10 cellular contexts compared by ENCODE assay signal in the genomic region with DNA sequence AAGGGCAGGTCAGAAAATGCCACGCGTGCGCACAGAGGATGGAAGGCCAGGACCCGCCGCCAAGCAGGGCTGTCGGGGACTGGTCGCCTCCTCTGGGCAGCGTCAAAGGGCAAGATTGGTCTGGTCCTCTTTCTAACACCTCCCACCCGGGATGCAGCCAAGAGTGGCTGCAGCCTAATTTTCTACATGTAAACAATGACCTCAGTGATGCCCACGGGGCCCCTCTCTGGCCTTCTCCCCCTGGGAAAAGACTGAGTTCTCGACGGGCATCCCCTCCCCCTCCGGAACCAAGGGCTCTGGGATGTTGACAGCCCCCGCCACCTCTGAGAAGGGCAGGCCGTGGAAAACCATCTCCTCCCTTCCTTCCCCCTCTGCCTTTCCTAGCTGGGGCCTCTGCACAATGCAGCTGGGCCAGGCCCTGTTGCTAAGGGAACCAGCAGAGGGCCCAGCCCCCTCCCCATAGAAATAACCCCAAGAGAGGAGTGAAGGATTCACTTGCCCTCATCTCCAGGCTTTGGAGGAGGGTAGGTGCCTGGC.
A peak's percentile ranks its signal among the peaks of the same experiment; 100 is the strongest.
DNase-seq lines count a peak whose midpoint lies in the region; ATAC-seq, FAIRE-seq and TF ChIP-seq lines count a peak whose summit lies in the region.
"Had no signal": no experiment of that assay in that cellular context is flagged by ENCODE, and none has a peak within 500 bp of the region (broad histone marks: within the 10 kb centered on the region; RNA-seq: fewer than 3 reads in every experiment).

No MANE protein-coding gene starts in this region.

- 49 to 52% methylated on average over 11 to 15 of the region's 15 CpGs for WGBS in esophagus squamous epithelium, 2 donors
- 71 to 75% (median 74%) methylated on average over 14 to 15 of the region's 15 CpGs for WGBS in psoas muscle, 3 donors

- no peak overlapping the region for H3K4me3 ChIP-seq in NT2/D1 (ENCODE audit: insufficient read length, low read depth)
- no peak overlapping the region for H3K4me3 ChIP-seq in esophagus squamous epithelium
- no peak overlapping the region for H3K4me3 ChIP-seq in psoas muscle

- FAIRE-seq in RCC 7860 (lab: Jason Lieb, UNC): no peak

- H3K36me3 ChIP-seq in NT2/D1 (ENCODE audit: insufficient read depth, insufficient read length, low read length) (no peaks in the 10 kb centered on the region), esophagus squamous epithelium (no peaks in the 10 kb centered on the region), psoas muscle (ENCODE audit: insufficient read depth in 1 of 2, low read depth in 1 of 2) (no peaks in the 10 kb centered on the region)

- intact Hi-C loops in esophagus squamous epithelium (cut with DNase I): loop anchor here (5.0 to 10.0 kb wide), 3 partner anchors 70 to 288 kb away; no protein-coding TSS in a partner anchor
- intact Hi-C loops in psoas muscle (cut with DNase I): loop anchor here in 1 of 2 donors (5.0 to 10.0 kb wide), 3 partner anchors 83 to 203 kb away; no protein-coding TSS in a partner anchor

- H3K9ac ChIP-seq in NT2/D1 (ENCODE audit: insufficient read length, low read depth): peak overlapping the region; percentile 51

- H3K27me3 ChIP-seq in NT2/D1 (ENCODE audit: insufficient read depth, insufficient read length) (no peaks in the 10 kb centered on the region), esophagus squamous epithelium (no peaks in the 10 kb centered on the region), psoas muscle (ENCODE audit: insufficient read depth in 3 of 3, low read length in 2 of 3) (no peaks in the 10 kb centered on the region)

- ATAC-seq in psoas muscle: no peak
- no peak for ATAC-seq in GM18873 (IDR thresholded peaks at IDR 0.05; ENCODE audit: low FRiP score, unreplicated experiment)

- H3K9me3 ChIP-seq in NT2/D1 (ENCODE audit: insufficient read depth, low read length): no peaks in the 10 kb centered on the region
- no peaks in the 10 kb centered on the region for H3K9me3 ChIP-seq in esophagus squamous epithelium
- H3K9me3 ChIP-seq in psoas muscle: no peaks in the 10 kb centered on the region

- no peak for TF ChIP-seq CTCF in esophagus squamous epithelium (IDR thresholded peaks at IDR 0.05)
- TF ChIP-seq CTCF in psoas muscle (IDR thresholded peaks at IDR 0.05): no peak

- no peak for TF ChIP-seq POLR2A in esophagus squamous epithelium (IDR thresholded peaks at IDR 0.05)

- DNase-seq in ELF-1 (ENCODE audit: low read depth, low spot score) (peak; percentile 60), NT2/D1 (ENCODE audit: low read depth, low spot score) (no peak), esophagus squamous epithelium (lab: John Stamatoyannopoulos, UW) (no peak), psoas muscle (no peak), RCC 7860 (ENCODE audit: low spot score) (no peak), activated gamma-delta T cell (lab: John Stamatoyannopoulos, UW) (no peak)
- no peak for DNase-seq in stimulated activated CD4-positive, alpha-beta T cell treated with anti-CD3 and anti-CD28 coated beads, Interleukin-15, amount 100 ng/mL, for 24 hours
- DNase-seq: NCI-H1105 treated with DMSO at 0.1 percent for 48 hours; stimulated activated CD4-positive, alpha-beta T cell treated with anti-CD3 and anti-CD28 coated beads, Interleukin-4, amount 100 ng/mL, for 1 hour had no signal

- H3K4me1 ChIP-seq in NT2/D1 (ENCODE audit: insufficient read depth, insufficient read length) (peaks cover 6% of the 10 kb centered on the region), esophagus squamous epithelium (peaks cover 18 to 51% (median 24%) of the 10 kb centered on the region in 3 donors), psoas muscle (peaks cover 27% of the 10 kb centered on the region)

- H3K27ac ChIP-seq in esophagus squamous epithelium: peak overlapping the region; percentile 18 to 67 (median 58)
- peak overlapping the region; percentile 42 for H3K27ac ChIP-seq in psoas muscle
